Comparison of ENCODE assay signal across 20 cellular contexts in the genomic region with DNA sequence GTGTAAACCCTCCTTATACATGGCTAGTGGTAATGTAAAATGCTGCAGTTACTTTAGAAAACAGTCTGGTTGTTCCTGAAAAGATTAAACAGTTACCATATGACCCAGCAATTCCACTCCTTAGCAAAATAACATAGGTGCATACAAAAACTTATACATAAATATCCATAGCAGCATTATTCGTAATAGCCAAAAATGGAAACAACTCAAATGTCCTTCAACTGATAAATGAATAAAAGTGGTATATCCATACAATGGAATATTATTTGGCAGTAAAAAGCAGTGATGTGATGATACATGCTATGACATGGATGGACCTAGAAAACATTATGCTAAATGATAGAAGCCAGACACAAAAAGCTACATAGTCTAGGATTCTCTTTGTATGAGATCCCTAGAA. TPM values are rescaled to one million over a fixed set of nuclear protein-coding genes. Genes with fewer than 3 reads are reported as not detected.
DNase-seq lines count a peak whose midpoint lies in the region; ATAC-seq, FAIRE-seq and TF ChIP-seq lines count a peak whose summit lies in the region.
"Had no signal": no experiment of that assay in that cellular context is flagged by ENCODE, and none has a peak within 500 bp of the region (broad histone marks: within the 10 kb centered on the region; RNA-seq: fewer than 3 reads in every experiment).

No MANE protein-coding gene starts in this region.

- H3K27ac ChIP-seq in SK-N-SH (ENCODE audit: low read depth in 2 of 2, low read length in 1 of 2) (no peak overlapping the region), HepG2 (ENCODE audit: extremely low read length, insufficient read depth, low read length) (no peak overlapping the region), right lobe of liver (no peak overlapping the region), endodermal cell (ENCODE audit: low read depth, low read length) (no peak overlapping the region)
- H3K27ac ChIP-seq: 22Rv1; BLaER1 treated with 17β-estradiol and CSF1 and Interleukin-3, amounts not matched to agents 10 nM and 100 nM had no signal

- no peaks in the 10 kb centered on the region for H4K20me1 ChIP-seq in SK-N-SH (ENCODE audit: insufficient read depth)
- no peaks in the 10 kb centered on the region for H4K20me1 ChIP-seq in HepG2 (ENCODE audit: insufficient read depth, low read length)
- H4K20me1 ChIP-seq: BLaER1 treated with 17β-estradiol and CSF1 and Interleukin-3, amounts not matched to agents 10 nM and 100 nM had no signal

- no peak for FAIRE-seq in HepG2 (lab: Jason Lieb, UNC)
- FAIRE-seq: GM12878, H1 had no signal

- TF ChIP-seq CTCF in SK-N-SH (IDR thresholded peaks at IDR 0.05): no peak
- no peak for TF ChIP-seq CTCF in HepG2 (CRISPR knock-in tag; IDR thresholded peaks at IDR 0.05)
- no peak for TF ChIP-seq CTCF in right lobe of liver (IDR thresholded peaks at IDR 0.05)
- TF ChIP-seq CTCF in endodermal cell (conservative IDR thresholded peaks at IDR 0.05): no peak

- CTCF ChIA-PET in SK-N-SH (lab: Yijun Ruan, JAX): no interaction called here
- CTCF ChIA-PET in HepG2 (lab: Yijun Ruan, JAX; ENCODE audit: low intra/inter-chr PET ratio, low total read pairs): no interaction called here

- peaks cover 5% of the 10 kb centered on the region for H3F3A ChIP-seq in SK-N-SH (replicated peaks; ENCODE audit: insufficient read depth)

- H3K27me3 ChIP-seq in SK-N-SH (ENCODE audit: insufficient read depth) (no peaks in the 10 kb centered on the region), HepG2 (ENCODE audit: control insufficient read depth in 1 of 2, insufficient read depth in 2 of 2, low read length in 2 of 2) (no peaks in the 10 kb centered on the region), right lobe of liver (no peaks in the 10 kb centered on the region), endodermal cell (ENCODE audit: control insufficient read depth, insufficient read depth, low read length, poor library complexity, severe bottlenecking) (no peaks in the 10 kb centered on the region)
- H3K27me3 ChIP-seq: BLaER1 treated with 17β-estradiol and CSF1 and Interleukin-3, amounts not matched to agents 10 nM and 100 nM had no signal

- DNase-seq in SK-N-SH (no peak), HepG2 (ENCODE audit: low spot score) (no peak), right lobe of liver (no peak), endodermal cell (no peak), posterior cingulate gyrus (no peak), NCI-H510A treated with DMSO at 0.1 percent for 48 hours (lab: John Stamatoyannopoulos, UW) (no peak)
- no peak for DNase-seq in stimulated activated effector memory CD8-positive, alpha-beta T cell treated with anti-CD3 and anti-CD28 coated beads, Interleukin-12 subunit alpha, Interleukin-12 subunit beta, amount 100 ng/mL, for 72 hours (ENCODE audit: low spot score in 2 of 2)
- DNase-seq: CD8-positive, alpha-beta T cell; COR-L47; DMS 273 treated with DMSO at 0.1 percent for 48 hours; DMS53; DND-41; EL; H9; IMR-90 had no signal

- no peak overlapping the region for H3K4me3 Mint-ChIP-seq in endodermal cell
- H3K4me3 Mint-ChIP-seq in stimulated activated effector memory CD8-positive, alpha-beta T cell treated with anti-CD3 and anti-CD28 coated beads, Interleukin-12 subunit alpha, Interleukin-12 subunit beta, amount 100 ng/mL, for 72 hours: no peak overlapping the region
- H3K4me3 Mint-ChIP-seq: CD8-positive, alpha-beta T cell; H9 had no signal

- no peak for TF ChIP-seq POLR2A in HepG2 (IDR thresholded peaks at IDR 0.05; ENCODE audit: insufficient read depth in 1 of 2, low read depth in 2 of 2, low read length in 2 of 2)
- TF ChIP-seq POLR2A in right lobe of liver (IDR thresholded peaks at IDR 0.05): no peak

- H3K9ac ChIP-seq in SK-N-SH (no peak overlapping the region), HepG2 (ENCODE audit: insufficient read depth, low read depth, low read length) (no peak overlapping the region), endodermal cell (ENCODE audit: extremely low read depth, low read length, poor library complexity, severe bottlenecking) (no peak overlapping the region)
- H3K9ac ChIP-seq: BLaER1 treated with 17β-estradiol and CSF1 and Interleukin-3, amounts not matched to agents 10 nM and 100 nM had no signal

- no peak overlapping the region for H2AFZ ChIP-seq in SK-N-SH (ENCODE audit: low read depth)
- H2AFZ ChIP-seq in HepG2 (ENCODE audit: low read length): no peak overlapping the region

- TF ChIP-seq RAD21 in SK-N-SH (IDR thresholded peaks at IDR 0.05; ENCODE audit: low read length): no peak
- TF ChIP-seq RAD21 in HepG2 (CRISPR knock-in tag; IDR thresholded peaks at IDR 0.05): no peak

- intact Hi-C loops in HepG2 (cut with micrococcal nuclease; ENCODE audit: unreplicated experiment): no loop called here
- intact Hi-C loops in right lobe of liver (cut with DNase I): no loop called here
- intact Hi-C loops in posterior cingulate gyrus (cut with DNase I): no loop called here

- H3K27ac Mint-ChIP-seq in endodermal cell: no peak overlapping the region
- H3K27ac Mint-ChIP-seq in stimulated activated effector memory CD8-positive, alpha-beta T cell treated with anti-CD3 and anti-CD28 coated beads, Interleukin-12 subunit alpha, Interleukin-12 subunit beta, amount 100 ng/mL, for 72 hours: peak overlapping the region; percentile 43
- H3K27ac Mint-ChIP-seq: CD8-positive, alpha-beta T cell; H9 had no signal

- H3K9me2 ChIP-seq in SK-N-SH: no peaks in the 10 kb centered on the region

- H3K36me3 ChIP-seq in SK-N-SH (replicated peaks in 1 of 2; ENCODE audit: control insufficient read depth in 1 of 2, insufficient read depth in 2 of 2, low read length in 1 of 2): peaks cover 28 to 33% of the 10 kb centered on the region in 2 experiments
- peaks cover 3 to 30% of the 10 kb centered on the region in 2 experiments for H3K36me3 ChIP-seq in HepG2 (replicated peaks in 1 of 2; ENCODE audit: control insufficient read depth in 1 of 2, insufficient read depth in 2 of 2, low read length in 2 of 2)
- peaks cover 0 to 12% (median 2%) of the 10 kb centered on the region in 4 donors for H3K36me3 ChIP-seq in right lobe of liver
- peaks cover 64% of the 10 kb centered on the region for H3K36me3 ChIP-seq in endodermal cell (ENCODE audit: control insufficient read depth, insufficient read depth, low read length)

- WGBS in SK-N-SH (ENCODE audit: low lambda C conversion rate): 98% methylated on average over 1 of the region's 1 CpG
- WGBS in HepG2 (ENCODE audit: low lambda C conversion rate): 100% methylated on average over 1 of the region's 1 CpG
- WGBS in right lobe of liver (ENCODE audit: insufficient coverage, low coverage, low lambda C conversion rate, missing lambda C conversion rate): 100% methylated on average over 1 of the region's 1 CpG
- 100% methylated on average over 1 of the region's 1 CpG; no CpG with 5 or more reads in 1 of the 2 experiments for WGBS in endodermal cell (ENCODE audit: insufficient coverage in 1 of 2, insufficient read length in 1 of 2), 2 experiments

- H3K4me1 ChIP-seq in SK-N-SH (ENCODE audit: control insufficient read depth in 1 of 2, insufficient read depth in 2 of 2, low read depth in 1 of 2, low read length in 1 of 2): no peaks in the 10 kb centered on the region
- no peaks in the 10 kb centered on the region for H3K4me1 ChIP-seq in HepG2 (ENCODE audit: insufficient read depth, low read length)
- H3K4me1 ChIP-seq in right lobe of liver: no peaks in the 10 kb centered on the region
- H3K4me1 ChIP-seq in endodermal cell (ENCODE audit: control insufficient read depth, insufficient read depth, low read length): no peaks in the 10 kb centered on the region
- H3K4me1 ChIP-seq: BLaER1 treated with 17β-estradiol and CSF1 and Interleukin-3, amounts not matched to agents 10 nM and 100 nM had no signal

- H3K4me2 ChIP-seq in SK-N-SH (no peak overlapping the region), HepG2 (ENCODE audit: low read depth, low read length) (no peak overlapping the region)
- H3K4me2 ChIP-seq: BLaER1 treated with 17β-estradiol and CSF1 and Interleukin-3, amounts not matched to agents 10 nM and 100 nM had no signal

- POLR2A ChIA-PET in SK-N-SH (lab: Yijun Ruan, JAX): no interaction called here
- POLR2A ChIA-PET in HepG2 (lab: Yijun Ruan, JAX): no interaction called here

- H3K9me3 ChIP-seq in SK-N-SH (no peaks in the 10 kb centered on the region), HepG2 (ENCODE audit: low read length) (no peaks in the 10 kb centered on the region), right lobe of liver (no peaks in the 10 kb centered on the region), endodermal cell (ENCODE audit: control insufficient read depth, low read length) (peaks cover 30% of the 10 kb centered on the region)

- H3K36me3 Mint-ChIP-seq in endodermal cell (ENCODE audit: low read depth): peaks cover 67% of the 10 kb centered on the region
- H3K36me3 Mint-ChIP-seq in stimulated activated effector memory CD8-positive, alpha-beta T cell treated with anti-CD3 and anti-CD28 coated beads, Interleukin-12 subunit alpha, Interleukin-12 subunit beta, amount 100 ng/mL, for 72 hours: peaks cover 45% of the 10 kb centered on the region

- H3K4me3 ChIP-seq in SK-N-SH (ENCODE audit: low read depth in 2 of 2, low read length in 1 of 2): no peak overlapping the region
- no peak overlapping the region for H3K4me3 ChIP-seq in HepG2 (replicated peaks in 1 of 3; ENCODE audit: insufficient read depth in 1 of 3, low read depth in 2 of 3, low read length in 3 of 3)
- H3K4me3 ChIP-seq in right lobe of liver: no peak overlapping the region
- peak overlapping the region; percentile 27 for H3K4me3 ChIP-seq in endodermal cell (ENCODE audit: low read length)
- H3K4me3 ChIP-seq: BLaER1 treated with 17β-estradiol and CSF1 and Interleukin-3, amounts not matched to agents 10 nM and 100 nM; GM12878 had no signal

- in situ Hi-C loops in HepG2 (cut with HindIII; ENCODE audit: extremely low pct_ligation_motif_present, low pct_unique_long_range_greater_than_20kb): no loop called here

- no peaks in the 10 kb centered on the region for H3K27me3 Mint-ChIP-seq in endodermal cell (ENCODE audit: insufficient read depth)

- ATAC-seq in SK-N-SH treated with all-trans-retinoic acid at 6 μM for 48 hours (no peak), HepG2 (no peak), right lobe of liver (no peak)
- no peak for ATAC-seq in stimulated activated effector memory CD8-positive, alpha-beta T cell treated with anti-CD3 and anti-CD28 coated beads, Interleukin-12 subunit alpha, Interleukin-12 subunit beta, amount 100 ng/mL, for 72 hours
- ATAC-seq: CD8-positive, alpha-beta T cell; GM12878 had no signal

- H3K79me2 ChIP-seq in SK-N-SH (ENCODE audit: insufficient read depth) (no peaks in the 10 kb centered on the region; the same call in 1 of the 2 replicates), HepG2 (ENCODE audit: insufficient read depth, low read length) (no peaks in the 10 kb centered on the region)

- peaks cover 41% of the 10 kb centered on the region for H3K9me3 Mint-ChIP-seq in endodermal cell
- H3K9me3 Mint-ChIP-seq in stimulated activated effector memory CD8-positive, alpha-beta T cell treated with anti-CD3 and anti-CD28 coated beads, Interleukin-12 subunit alpha, Interleukin-12 subunit beta, amount 100 ng/mL, for 72 hours: no peaks in the 10 kb centered on the region
- H3K9me3 Mint-ChIP-seq: CD8-positive, alpha-beta T cell had no signal

- TSS peak; percentile 32 for BruUV-seq in HepG2 (replicated peaks; lab: Mats Ljungman, UMichigan)

- TF ChIP-seq EP300 in SK-N-SH (IDR thresholded peaks at IDR 0.05; ENCODE audit: borderline replicate concordance in 1 of 2, low read depth in 1 of 2, low read length in 1 of 2) (no peak), HepG2 (IDR thresholded peaks at IDR 0.05; ENCODE audit: low read depth in 2 of 2, low read length in 2 of 2) (no peak), HepG2 (CRISPR knock-in tag; IDR thresholded peaks at IDR 0.05; ENCODE audit: borderline replicate concordance) (no peak)

- no peaks in the 10 kb centered on the region for H3K4me1 Mint-ChIP-seq in endodermal cell
- peaks cover 12% of the 10 kb centered on the region for H3K4me1 Mint-ChIP-seq in stimulated activated effector memory CD8-positive, alpha-beta T cell treated with anti-CD3 and anti-CD28 coated beads, Interleukin-12 subunit alpha, Interleukin-12 subunit beta, amount 100 ng/mL, for 72 hours
- H3K4me1 Mint-ChIP-seq: H9 had no signal

RNA-seq across cellular contexts. Expression of a gene that starts 31.6 kb away (rescaled TPM):
- polyA plus RNA-seq in SK-N-SH (2012; rRNA removed) (32.2 and 38.3 TPM in 2 replicates), HepG2 (2011; rRNA removed) (20.7 and 28.1 TPM in 2 replicates)
- polyA plus RNA-seq in SK-N-SH (2012; cell fraction: cytosol; rRNA removed): 21.6 and 24.8 TPM in 2 replicates
- polyA plus RNA-seq in SK-N-SH (2012; cell fraction: nucleus; rRNA removed): 25.4 and 35.6 TPM in 2 replicates
- total RNA-seq in HepG2 (2016; rRNA removed; fragmentation: Illumina TruSeq; extraction: Trizol) (16.1 and 26.8 TPM in 2 replicates), right lobe of liver (10 to 100 TPM in 5 of 6 experiments, 1 to 10 TPM in 1; 10.0 to 21.6 (median 20.5) TPM), endodermal cell (100 to 1,000 TPM; 119 to 123 TPM)
- total RNA-seq in HepG2 (2016; cell fraction: cytosol; rRNA removed; fragmentation: Illumina TruSeq; extraction: Trizol; ENCODE audit: low read depth): 5.4 and 6.9 TPM in 2 replicates
- total RNA-seq in HepG2 (2016; cell fraction: insoluble cytoplasmic fraction; rRNA removed; fragmentation: Illumina TruSeq; extraction: Trizol): 17.3 and 25.0 TPM in 2 replicates
- 13.0 and 13.6 TPM in 2 replicates for total RNA-seq in HepG2 (2016; cell fraction: membrane; rRNA removed; fragmentation: Illumina TruSeq; extraction: Trizol)
- total RNA-seq in HepG2 (2016; cell fraction: nucleus; rRNA removed; fragmentation: Illumina TruSeq; extraction: Trizol): 28.8 and 30.1 TPM in 2 replicates
- polyA plus RNA-seq in HepG2 (2011; cell fraction: cytosol; rRNA removed): 12.3 and 13.7 TPM in 2 replicates
- polyA plus RNA-seq in HepG2 (2011; cell fraction: nucleus; rRNA removed): 22.6 and 27.2 TPM in 2 replicates
- 19.3 and 23.6 TPM in 2 replicates for polyA plus RNA-seq in HepG2 (2012)
- 0.93 TPM in 2 replicates for polyA plus RNA-seq in HepG2 (2016; cell fraction: cytosol; fragmentation: Illumina TruSeq; extraction: Trizol; ENCODE audit: low read depth)
- polyA plus RNA-seq in HepG2 (2016; cell fraction: insoluble cytoplasmic fraction; fragmentation: Illumina TruSeq; extraction: Trizol; ENCODE audit: low read depth): 20.4 and 25.2 TPM in 2 replicates
- polyA plus RNA-seq in HepG2 (2016; cell fraction: membrane; fragmentation: Illumina TruSeq; extraction: Trizol; ENCODE audit: low read depth): 3.1 TPM in 2 replicates
- 25.8 and 26.6 TPM in 2 replicates for polyA plus RNA-seq in HepG2 (2016; cell fraction: nucleus; fragmentation: Illumina TruSeq; extraction: Trizol; ENCODE audit: insufficient read depth, low read depth)
- polyA minus RNA-seq in HepG2 (2011; rRNA and poly(A)+ RNA removed; ENCODE audit: low replicate concordance): 76.8 and 135 TPM in 2 replicates
- 22.7 and 28.1 TPM in 2 replicates for polyA minus RNA-seq in HepG2 (2011; cell fraction: cytosol; rRNA and poly(A)+ RNA removed)
- 35.1 and 36.2 TPM in 2 replicates for polyA minus RNA-seq in HepG2 (2011; cell fraction: nucleus; rRNA and poly(A)+ RNA removed)
- 56.8 TPM for polyA plus RNA-seq in endodermal cell (2013, experiment 1 of 2)
- 56.4 TPM for polyA plus RNA-seq in endodermal cell (2013, experiment 2 of 2)
